22 cellular contexts compared by ENCODE assay signal in genomic region chr10:88874271-88874670, GRCh38. TPM values are rescaled to one million over a fixed set of nuclear protein-coding genes. Genes with fewer than 3 reads are reported as not detected.
DNase-seq lines count a peak whose midpoint lies in the region; ATAC-seq, FAIRE-seq and TF ChIP-seq lines count a peak whose summit lies in the region.
"Had no signal": no experiment of that assay in that cellular context is flagged by ENCODE, and none has a peak within 500 bp of the region (broad histone marks: within the 10 kb centered on the region; RNA-seq: fewer than 3 reads in every experiment).

No MANE protein-coding gene starts in this region.

- H3K36me3 ChIP-seq in esophagus muscularis mucosa (no peaks in the 10 kb centered on the region), spleen (no peaks in the 10 kb centered on the region)

- intact Hi-C loops in esophagus muscularis mucosa (cut with DNase I), result no loop called here
- intact Hi-C loops in spleen (cut with DNase I; ENCODE audit: low total_unique reads), result no loop called here

- H3K36me3 Mint-ChIP-seq in WTC11, result no peaks in the 10 kb centered on the region
- H3K36me3 Mint-ChIP-seq: IgD-negative memory B cell had no signal

- TF ChIP-seq POLR2A in esophagus muscularis mucosa (IDR thresholded peaks at IDR 0.05; ENCODE audit: low read depth) (no peak), spleen (IDR thresholded peaks at IDR 0.05) (no peak)

- TF ChIP-seq CTCF in WTC11 (IDR thresholded peaks at IDR 0.05) (no peak), esophagus muscularis mucosa (IDR thresholded peaks at IDR 0.05) (no peak), spleen (IDR thresholded peaks at IDR 0.05 in 8 of 11, conservative IDR thresholded peaks at IDR 0.05 in 3 of 11) (no peak)

- H3K9me3 Mint-ChIP-seq in WTC11, result no peaks in the 10 kb centered on the region
- H3K9me3 Mint-ChIP-seq: IgD-negative memory B cell had no signal

- H3K4me3 ChIP-seq in esophagus muscularis mucosa (no peak overlapping the region), spleen (no peak overlapping the region)
- H3K4me3 ChIP-seq: GM12878 had no signal

- no peak overlapping the region for H3K27ac Mint-ChIP-seq in WTC11
- H3K27ac Mint-ChIP-seq: IgD-negative memory B cell had no signal

- TF ChIP-seq EP300 in esophagus muscularis mucosa (IDR thresholded peaks at IDR 0.05), result no peak

- peaks cover 0 to 4% (median 4%) of the 10 kb centered on the region in 4 donors for H3K4me1 ChIP-seq in esophagus muscularis mucosa
- peaks cover 0 to 14% (median 7%) of the 10 kb centered on the region in 6 donors for H3K4me1 ChIP-seq in spleen

- peaks cover 26% of the 10 kb centered on the region for H3K4me1 Mint-ChIP-seq in WTC11

- peak; percentile 44 for FAIRE-seq in frontal cortex (lab: Jason Lieb, UNC)
- FAIRE-seq: GM12878 had no signal

- no peak overlapping the region for H3K4me3 Mint-ChIP-seq in WTC11

- no peaks in the 10 kb centered on the region for H3K27me3 ChIP-seq in esophagus muscularis mucosa
- H3K27me3 ChIP-seq in spleen (replicated peaks in 1 of 7), result no peaks in the 10 kb centered on the region

- POLR2A ChIA-PET in WTC11 (lab: Charles Lee), result no interaction called here

- H3K9me3 ChIP-seq in esophagus muscularis mucosa, result no peaks in the 10 kb centered on the region
- H3K9me3 ChIP-seq in spleen, result no peaks in the 10 kb centered on the region

- CTCF ChIA-PET in WTC11 (lab: Charles Lee), result interaction anchor here (0.9 kb wide), 1 partner anchor 146 kb away, joined by 3 read pairs; no protein-coding TSS in a partner anchor

- no peak for ATAC-seq in WTC11
- ATAC-seq: GM12878 had no signal

- DNase-seq in GM03348 (ENCODE audit: low spot score) (peak; percentile 32), WTC11 (ENCODE audit: low spot score) (no peak), frontal cortex (ENCODE audit: low spot score in 2 of 2) (no peak), NCI-H2196 (lab: John Stamatoyannopoulos, UW; ENCODE audit: unreplicated experiment) (no peak), esophagus muscularis mucosa (ENCODE audit: extremely low spot score) (no peak), spleen (no peak), NCI-H146 treated with DMSO at 0.1 percent for 48 hours (lab: John Stamatoyannopoulos, UW; ENCODE audit: unreplicated experiment) (no peak)
- DNase-seq: ACHN, MV-4-11, NCI-H1694 treated with DMSO at 0.1 percent for 48 hours, NCI-H2081 treated with DMSO at 0.1 percent for 48 hours, NCI-H2171 treated with DMSO at 0.1 percent for 48 hours, NCI-H446, NCI-H526, Right ventricle myocardium superior had no signal

- 86% methylated on average over 3 of the region's 3 CpGs for WGBS in esophagus muscularis mucosa
- 86 to 95% (median 89%) methylated on average over 3 of the region's 3 CpGs for WGBS in spleen, 5 donors

- H3K27ac ChIP-seq in esophagus muscularis mucosa (replicated peaks in 1 of 4), result no peak overlapping the region
- H3K27ac ChIP-seq in spleen, result no peak overlapping the region
- H3K27ac ChIP-seq: C4-2B had no signal

- H3K27me3 Mint-ChIP-seq in WTC11 (ENCODE audit: low read depth), result peaks cover 11% of the 10 kb centered on the region
- H3K27me3 Mint-ChIP-seq: IgD-negative memory B cell had no signal

TF ChIP-seq in WTC11, 78 proteins besides CTCF, POLR2A, EP300 and RAD21:
- TF ChIP-seq ZSCAN18 (CRISPR knock-in tag; IDR thresholded peaks at IDR 0.05) (no peak), ZBTB21 (CRISPR knock-in tag; IDR thresholded peaks at IDR 0.05; ENCODE audit: borderline replicate concordance) (no peak), CDX4 (CRISPR knock-in tag; IDR thresholded peaks at IDR 0.05; ENCODE audit: borderline replicate concordance) (no peak), HMGA2 (CRISPR knock-in tag; IDR thresholded peaks at IDR 0.05) (peak; percentile 89)

RNA-seq across cellular contexts. Expression of gene STAMBPL1, which starts 5.8 kb away (rescaled TPM):
- 3.9 to 4.6 TPM (median 4.2 TPM) in 3 replicates for total RNA-seq in WTC11 (2021)
- total RNA-seq in frontal cortex, result 8.6 TPM
- total RNA-seq in esophagus muscularis mucosa, result 10 to 100 TPM in 3 of 4 donors, 1 to 10 TPM in 1; 8.6 to 27.4 (median 14.7) TPM
- 10 to 100 TPM; 19.1 to 49.4 (median 27.9) TPM for total RNA-seq in spleen
- polyA plus RNA-seq in spleen, result 10 to 100 TPM in 2 of 3 donors, 1 to 10 TPM in 1; 6.2 to 13.6 (median 10.7) TPM

RNA-seq across cellular contexts. Expression of gene ANKRD22, which starts 22.6 kb away (rescaled TPM):
- not detected in 3 replicates for total RNA-seq in WTC11 (2021)
- total RNA-seq in frontal cortex, result under 0.01 TPM
- total RNA-seq in esophagus muscularis mucosa, result not detected
- 10 to 100 TPM in 1 of 7 donors, 1 to 10 TPM in 6; 4.8 to 11.5 (median 7.7) TPM for total RNA-seq in spleen
- polyA plus RNA-seq in spleen, result 1 to 10 TPM; 2.2 to 7.5 (median 2.6) TPM
- total RNA-seq: H4, M059J, Right ventricle myocardium superior, RPMI7951, SK-MEL-5 had no signal
- polyA plus RNA-seq: IgD-negative memory B cell had no signal
